In the genomic region with DNA sequence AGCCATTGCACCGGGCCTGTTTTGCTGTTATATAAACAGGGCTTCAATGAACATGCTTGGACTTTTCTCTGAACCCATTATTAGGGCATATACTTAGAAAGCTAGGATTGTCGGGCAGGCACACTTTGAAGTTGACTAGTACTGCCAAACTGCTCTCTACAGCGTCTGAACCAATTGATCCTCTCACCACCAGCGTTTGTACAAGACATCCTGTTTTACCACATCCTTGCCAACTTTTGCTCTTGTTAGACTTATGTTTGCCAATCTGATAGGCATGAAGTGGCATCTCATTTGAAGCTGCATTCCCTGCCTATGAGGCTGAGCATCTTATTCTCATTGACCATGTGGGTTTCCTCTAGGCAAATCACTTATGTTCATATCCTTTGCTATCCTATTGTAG, we compare ENCODE assay signal across 16 cellular contexts. TPM values are rescaled to one million over a fixed set of nuclear protein-coding genes. Genes with fewer than 3 reads are reported as not detected.
"Had no signal": no experiment of that assay in that cellular context is flagged by ENCODE, and none has a peak within 500 bp of the region (broad histone marks: within the 10 kb centered on the region; RNA-seq: fewer than 3 reads in every experiment).

No MANE protein-coding gene starts in this region.

- H3K4me3 Mint-ChIP-seq: activated T-cell treated with anti-CD3 and anti-CD28 coated beads, Interleukin-2, amount 50 U/mL, for 4 hours; stimulated activated naive CD8-positive, alpha-beta T cell treated with anti-CD3 and anti-CD28 coated beads, Interleukin-15, amount 100 ng/mL, for 72 hours; T-helper 2 cell treated with Interferon-gamma antibody and Interleukin-4, amounts not matched to agents 5 μg/mL and 100 μg/mL, for 36 hours had no signal

- H3K4me3 ChIP-seq: cardiac muscle cell, testis, upper lobe of right lung had no signal

- H3K27ac ChIP-seq: cardiac muscle cell, testis, upper lobe of right lung had no signal

- H3K36me3 ChIP-seq: cardiac muscle cell, upper lobe of right lung had no signal

- H3K27me3 ChIP-seq: cardiac muscle cell, testis, upper lobe of right lung had no signal

- H3K27me3 Mint-ChIP-seq: stimulated activated naive CD8-positive, alpha-beta T cell treated with anti-CD3 and anti-CD28 coated beads, Interleukin-15, amount 100 ng/mL, for 72 hours had no signal

- ATAC-seq: activated T-cell treated with anti-CD3 and anti-CD28 coated beads, Interleukin-2, amount 50 U/mL, for 4 hours; esophagus mucosa; stimulated activated naive CD8-positive, alpha-beta T cell treated with anti-CD3 and anti-CD28 coated beads, Interleukin-15, amount 100 ng/mL, for 72 hours; upper lobe of right lung had no signal

- H3K9me3 Mint-ChIP-seq: activated T-cell treated with anti-CD3 and anti-CD28 coated beads, Interleukin-2, amount 50 U/mL, for 4 hours; stimulated activated naive CD8-positive, alpha-beta T cell treated with anti-CD3 and anti-CD28 coated beads, Interleukin-15, amount 100 ng/mL, for 72 hours had no signal

- H3K27ac Mint-ChIP-seq: T-helper 2 cell treated with Interferon-gamma antibody and Interleukin-4, amounts not matched to agents 5 μg/mL and 100 μg/mL, for 36 hours had no signal

- H3K9me3 ChIP-seq: testis, upper lobe of right lung had no signal

- DNase-seq: activated CD4-positive, alpha-beta T cell treated with anti-CD3 and anti-CD28 coated beads, Interleukin-2, amount 50 U/mL, for 4 hours; activated gamma-delta T cell; activated T-cell treated with anti-CD3 and anti-CD28 coated beads, Interleukin-2, amount 50 U/mL, for 4 hours; hypothalamus; kidney glomerular epithelial cell; mesendoderm; stimulated activated CD4-positive, alpha-beta T cell treated with anti-CD3 and anti-CD28 coated beads, Interleukin-1b, Interleukin-23, amount 100 ng/mL, for 48 hours; stimulated activated naive CD8-positive, alpha-beta T cell treated with anti-CD3 and anti-CD28 coated beads, Interleukin-15, amount 100 ng/mL, for 72 hours; SW 1271; testis; upper lobe of right lung had no signal

RNA-seq across cellular contexts. Expression of gene SGCA, which starts 7.9 kb away (rescaled TPM):
- total RNA-seq: activated T-cell treated with anti-CD3 and anti-CD28 coated beads, Interleukin-2, amount 50 U/mL, for 4 hours; glomerular endothelial cell; SK-MEL-5 had no signal
